In genomic region chr1:166507347-166507746, GRCh38 we compare ENCODE assay signal across 23 cellular contexts.
A peak's percentile ranks its signal among the peaks of the same experiment; 100 is the strongest.
DNase-seq lines count a peak whose midpoint lies in the region; ATAC-seq, FAIRE-seq and TF ChIP-seq lines count a peak whose summit lies in the region.
"Had no signal": no experiment of that assay in that cellular context is flagged by ENCODE, and none has a peak within 500 bp of the region (broad histone marks: within the 10 kb centered on the region; RNA-seq: fewer than 3 reads in every experiment).

No MANE protein-coding gene starts in this region.

- H4K20me1 ChIP-seq in osteoblast (ENCODE audit: insufficient read depth, low read length): no peaks in the 10 kb centered on the region
- H4K20me1 ChIP-seq: BLaER1 treated with 17β-estradiol and CSF1 and Interleukin-3, amounts not matched to agents 10 nM and 100 nM had no signal

- H3K27ac ChIP-seq in small intestine (ENCODE audit: low read depth in 1 of 2, low read length in 1 of 2): no peak overlapping the region
- H3K27ac ChIP-seq in osteoblast (ENCODE audit: low read depth, low read length): no peak overlapping the region
- no peak overlapping the region for H3K27ac ChIP-seq in upper lobe of left lung
- H3K27ac ChIP-seq: 22Rv1; A549; BLaER1 treated with 17β-estradiol and CSF1 and Interleukin-3, amounts not matched to agents 10 nM and 100 nM had no signal

- no peaks in the 10 kb centered on the region for H3K9me3 ChIP-seq in small intestine (ENCODE audit: control insufficient read depth, low read depth)
- no peaks in the 10 kb centered on the region for H3K9me3 ChIP-seq in osteoblast (ENCODE audit: low read depth, low read length)
- H3K9me3 ChIP-seq in upper lobe of left lung: no peaks in the 10 kb centered on the region
- H3K9me3 ChIP-seq: A549, BE2C, HAP-1 had no signal

- FAIRE-seq in A204.1 (lab: Jason Lieb, UNC): peak; percentile 94
- peak; percentile 98 for FAIRE-seq in TTC549 (lab: Jason Lieb, UNC)
- peak; percentile 74 for FAIRE-seq in frontal cortex (lab: Jason Lieb, UNC)
- peak; percentile 67 for FAIRE-seq in small intestine (lab: Jason Lieb, UNC)
- FAIRE-seq: A549, GM12892, H54 had no signal

- H3K4me2 ChIP-seq in osteoblast (ENCODE audit: insufficient read depth, low read length): no peak overlapping the region
- H3K4me2 ChIP-seq: A549; BLaER1 treated with 17β-estradiol and CSF1 and Interleukin-3, amounts not matched to agents 10 nM and 100 nM had no signal

- no peak for TF ChIP-seq EP300 in upper lobe of left lung (IDR thresholded peaks at IDR 0.05)

- no peaks in the 10 kb centered on the region for H3K4me1 ChIP-seq in small intestine (ENCODE audit: control insufficient read depth in 2 of 2, insufficient read depth in 1 of 2, low read depth in 1 of 2, low read length in 1 of 2)
- H3K4me1 ChIP-seq in osteoblast (ENCODE audit: insufficient read depth, low read length): no peaks in the 10 kb centered on the region
- H3K4me1 ChIP-seq in upper lobe of left lung: no peaks in the 10 kb centered on the region
- H3K4me1 ChIP-seq: A549, BE2C, HAP-1 had no signal

- H3K4me3 ChIP-seq in small intestine (ENCODE audit: low read depth in 1 of 2, low read length in 2 of 2): no peak overlapping the region
- no peak overlapping the region for H3K4me3 ChIP-seq in osteoblast (ENCODE audit: insufficient read depth, low read length)
- no peak overlapping the region for H3K4me3 ChIP-seq in upper lobe of left lung
- H3K4me3 ChIP-seq: A549; BLaER1 treated with 17β-estradiol and CSF1 and Interleukin-3, amounts not matched to agents 10 nM and 100 nM; HAP-1 had no signal

- H2AFZ ChIP-seq in osteoblast (ENCODE audit: low read length): no peak overlapping the region

- H3K36me3 ChIP-seq in small intestine (ENCODE audit: control insufficient read depth in 2 of 2, insufficient read depth in 2 of 2, low read length in 2 of 2): no peaks in the 10 kb centered on the region
- H3K36me3 ChIP-seq in osteoblast (ENCODE audit: insufficient read depth, low read length): no peaks in the 10 kb centered on the region
- H3K36me3 ChIP-seq in upper lobe of left lung: no peaks in the 10 kb centered on the region
- H3K36me3 ChIP-seq: BE2C; BLaER1 treated with 17β-estradiol and CSF1 and Interleukin-3, amounts not matched to agents 10 nM and 100 nM; HAP-1 had no signal

- no peak for ATAC-seq in upper lobe of left lung (ENCODE audit: low FRiP score in 2 of 2)
- ATAC-seq: A549 had no signal

- H3K27me3 ChIP-seq in small intestine (ENCODE audit: control insufficient read depth in 2 of 2, insufficient read depth in 2 of 2, low read length in 2 of 2) (no peaks in the 10 kb centered on the region), osteoblast (ENCODE audit: insufficient read depth, low read length) (no peaks in the 10 kb centered on the region), upper lobe of left lung (no peaks in the 10 kb centered on the region)
- H3K27me3 ChIP-seq: BE2C; BLaER1 treated with 17β-estradiol and CSF1 and Interleukin-3, amounts not matched to agents 10 nM and 100 nM had no signal

- no peaks in the 10 kb centered on the region for H3K79me2 ChIP-seq in osteoblast (ENCODE audit: insufficient read depth, low read length)

- TF ChIP-seq POLR2A in upper lobe of left lung (IDR thresholded peaks at IDR 0.05): no peak

- TF ChIP-seq CTCF in osteoblast (IDR thresholded peaks at IDR 0.05; ENCODE audit: extremely low read depth, low read depth, low read length): no peak
- no peak for TF ChIP-seq CTCF in upper lobe of left lung (IDR thresholded peaks at IDR 0.05)

- no peak for DNase-seq in frontal cortex (ENCODE audit: low spot score in 2 of 2)
- no peak for DNase-seq in small intestine
- no peak for DNase-seq in osteoblast (ENCODE audit: insufficient read length, low spot score, missing footprints)
- no peak for DNase-seq in upper lobe of left lung
- no peak for DNase-seq in NCI-H748 (lab: John Stamatoyannopoulos, UW; ENCODE audit: unreplicated experiment)
- DNase-seq: ACHN; AML-193; BE2C; Calu3; CD4-positive, alpha-beta T cell; CD8-positive, alpha-beta memory T cell; DMS53; DMS79 treated with DMSO at 0.1 percent for 48 hours; GOT3; HFFc6 had no signal
